ENCODE assay signal across 17 cellular contexts in the genomic region with DNA sequence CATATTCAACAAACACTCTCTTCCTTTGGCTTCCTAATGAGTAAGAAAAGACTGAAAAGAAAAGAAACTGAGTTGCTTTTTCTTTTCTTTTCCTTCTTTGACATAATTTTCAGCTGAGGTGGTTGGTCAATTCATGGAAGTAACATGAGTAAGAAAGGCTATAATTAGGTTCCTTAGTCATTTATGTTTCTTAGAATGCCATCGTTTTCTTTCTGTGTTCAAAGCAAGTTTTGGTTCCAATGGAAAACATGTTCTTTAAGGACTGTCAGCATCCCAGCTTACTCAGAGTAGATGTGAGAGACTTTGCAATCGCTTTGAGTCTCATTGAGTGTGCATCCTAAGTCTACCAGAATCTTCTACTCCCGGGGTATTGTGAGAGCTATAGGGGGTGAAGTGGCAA.
A peak's percentile ranks its signal among the peaks of the same experiment; 100 is the strongest.
DNase-seq lines count a peak whose midpoint lies in the region; ATAC-seq and TF ChIP-seq lines count a peak whose summit lies in the region.
"Had no signal": no experiment of that assay in that cellular context is flagged by ENCODE, and none has a peak within 500 bp of the region (broad histone marks: within the 10 kb centered on the region; RNA-seq: fewer than 3 reads in every experiment).

No MANE protein-coding gene starts in this region.

- H3K36me3 ChIP-seq in fibroblast of lung (ENCODE audit: control insufficient read depth, insufficient read depth, low read length) (no peaks in the 10 kb centered on the region), thoracic aorta (no peaks in the 10 kb centered on the region)

- no peaks in the 10 kb centered on the region for H4K20me1 ChIP-seq in fibroblast of lung (ENCODE audit: control insufficient read depth, extremely low read depth, insufficient read depth, low read length)

- no peak overlapping the region for H3K4me2 ChIP-seq in fibroblast of lung (ENCODE audit: extremely low read depth, insufficient read depth, low read length)
- H3K4me2 ChIP-seq: PC-9 had no signal

- H3K9ac ChIP-seq in fibroblast of lung (ENCODE audit: insufficient read depth, low read length): no peak overlapping the region

- no peak overlapping the region for H3K27ac ChIP-seq in fibroblast of lung (ENCODE audit: insufficient read depth, low read length)
- H3K27ac ChIP-seq in thoracic aorta: peak overlapping the region in 1 of 2 donors; percentile 35
- H3K27ac ChIP-seq: PC-9, RWPE1 had no signal

- H3K4me1 ChIP-seq in fibroblast of lung (ENCODE audit: control insufficient read depth, extremely low read depth, insufficient read depth, low read length) (no peaks in the 10 kb centered on the region), thoracic aorta (ENCODE audit: control insufficient read depth in 1 of 2, low read depth in 2 of 2) (peaks cover 0 to 7% of the 10 kb centered on the region in 2 donors)

- H3K9me3 ChIP-seq in fibroblast of lung (ENCODE audit: control insufficient read depth, insufficient read depth, low read depth, low read length): no peaks in the 10 kb centered on the region
- H3K9me3 ChIP-seq in thoracic aorta: no peaks in the 10 kb centered on the region

- DNase-seq in HCEC 1CT: peak; percentile 41
- peak; percentile 41 for DNase-seq in NCI-H69 (lab: John Stamatoyannopoulos, UW)
- DNase-seq in fibroblast of lung (ENCODE audit: low read depth in 2 of 2): peak; percentile 17 to 56
- DNase-seq in thoracic aorta (ENCODE audit: low spot score): no peak
- DNase-seq in hypothalamus (lab: John Stamatoyannopoulos, UW): no peak
- no peak for DNase-seq in NCI-H2196 (lab: John Stamatoyannopoulos, UW; ENCODE audit: unreplicated experiment)
- DNase-seq in NK-92 treated with Interleukin-12 subunit alpha and Interleukin-12 subunit beta, amount 100 ng/mL, for 24 hours (lab: John Stamatoyannopoulos, UW): no peak
- DNase-seq: ACHN; CD8-positive, alpha-beta memory T cell; DMS79 treated with DMSO at 0.1 percent for 48 hours; H9; NCI-H1694 treated with DMSO at 0.1 percent for 48 hours; NCI-H226; NCI-H524 treated with DMSO at 0.1 percent for 48 hours; PC-9; SIG-M5 had no signal

- H3K4me3 ChIP-seq in fibroblast of lung (replicated peaks in 1 of 4; ENCODE audit: control extremely low read depth in 1 of 4, insufficient read depth in 1 of 4, low read depth in 3 of 4, low read length in 4 of 4) (no peak overlapping the region), thoracic aorta (peak overlapping the region; percentile 31)
- H3K4me3 ChIP-seq: PC-9 had no signal

- H3K27me3 ChIP-seq in fibroblast of lung (ENCODE audit: control insufficient read depth, insufficient read depth, low read length): no peaks in the 10 kb centered on the region
- no peaks in the 10 kb centered on the region for H3K27me3 ChIP-seq in thoracic aorta (replicated peaks; ENCODE audit: insufficient read depth)

- TF ChIP-seq CTCF in fibroblast of lung (conservative IDR thresholded peaks at IDR 0.05 in 1 of 2, IDR thresholded peaks at IDR 0.05 in 1 of 2; ENCODE audit: low read depth in 1 of 2, low read length in 2 of 2) (no peak), thoracic aorta (IDR thresholded peaks at IDR 0.05) (no peak)

- H3K79me2 ChIP-seq in fibroblast of lung (ENCODE audit: control insufficient read depth, insufficient read depth, low read length): no peaks in the 10 kb centered on the region

- no peak for ATAC-seq in thoracic aorta (ENCODE audit: insufficient number of reproducible peaks, low FRiP score, low read depth)

- no peak overlapping the region for H2AFZ ChIP-seq in fibroblast of lung (ENCODE audit: low read length)
- H2AFZ ChIP-seq: PC-9 had no signal

Comparison
In these comparisons a context has a peak if more than half of its experiments do, and no peak if none do; other contexts are left out.
1. DNase-seq: peak in HCEC 1CT (single experiment), NCI-H69 (single experiment) and fibroblast of lung (2 of 2); none in thoracic aorta (single experiment), hypothalamus (0 of 51), NCI-H2196 (single experiment) and NK-92 treated with Interleukin-12 subunit alpha and Interleukin-12 subunit beta, amount 100 ng/mL, for 24 hours (single experiment).